In the genomic region with DNA sequence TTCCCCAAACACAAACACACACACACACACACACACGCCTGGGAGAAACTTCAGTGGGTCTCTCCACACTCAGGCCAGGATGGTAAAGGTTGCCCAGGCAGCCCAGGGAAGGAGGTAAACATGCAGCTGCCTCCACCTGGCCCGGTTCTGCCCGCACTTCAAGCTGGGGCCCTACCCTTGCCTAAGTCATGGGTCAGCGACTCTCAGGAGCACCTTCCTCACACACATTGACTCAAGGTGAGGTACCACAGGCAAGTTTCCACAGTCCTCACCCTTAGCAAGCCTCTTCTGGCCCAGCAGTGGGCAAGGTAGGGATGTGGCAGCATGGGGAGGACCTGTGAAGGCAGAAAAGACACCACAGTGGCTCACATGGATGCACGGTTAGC, we compare ENCODE assay signal across 23 cellular contexts. TPM values are rescaled to one million over a fixed set of nuclear protein-coding genes. Genes with fewer than 3 reads are reported as not detected.
"Had no signal": no experiment of that assay in that cellular context is flagged by ENCODE, and none has a peak within 500 bp of the region (broad histone marks: within the 10 kb centered on the region; RNA-seq: fewer than 3 reads in every experiment).

No MANE protein-coding gene starts in this region.

- H3K9me3 ChIP-seq: heart right ventricle, pancreas had no signal

- H3K36me3 Mint-ChIP-seq: naive thymus-derived CD4-positive, alpha-beta T cell; stimulated activated memory B cell treated with anti-CD40 and anti-IgM and Interleukin-4, amounts not matched to agents 10 μg/mL and 1 μg/mL and 100 μg/mL, for 72 hours had no signal

- H3K27ac ChIP-seq: epithelial cell of prostate, heart right ventricle, pancreas, SK-N-MC had no signal

- H3K4me1 Mint-ChIP-seq: activated B cell treated with CpG ODN at 0.5 μM for 24 hours; activated CD4-positive, alpha-beta T cell treated with anti-CD3 and anti-CD28 coated beads, Interleukin-2, amount 10 ng/mL, durations not matched to agents 24 days and 14 days; naive thymus-derived CD4-positive, alpha-beta T cell; stimulated activated memory B cell treated with anti-CD40 and anti-IgM and Interleukin-4, amounts not matched to agents 10 μg/mL and 1 μg/mL and 100 μg/mL, for 72 hours had no signal

- H3K36me3 ChIP-seq: heart right ventricle, pancreas had no signal

- H3K27me3 ChIP-seq: pancreas had no signal

- ATAC-seq: activated CD8-positive, alpha-beta T cell treated with anti-CD3 and anti-CD28 coated beads, Interleukin-2, amount 10 ng/mL, durations not matched to agents 7 days and 5 days; heart right ventricle; naive thymus-derived CD4-positive, alpha-beta T cell; pancreas; sciatic nerve; stimulated activated memory B cell treated with anti-CD40 and anti-IgM and Interleukin-4, amounts not matched to agents 10 μg/mL and 1 μg/mL and 100 μg/mL, for 72 hours had no signal

- DNase-seq: activated B cell treated with CpG ODN at 0.5 μM for 24 hours; activated CD4-positive, alpha-beta T cell treated with anti-CD3 and anti-CD28 coated beads, Interleukin-2, amount 10 ng/mL, durations not matched to agents 24 days and 14 days; activated CD8-positive, alpha-beta T cell treated with anti-CD3 and anti-CD28 coated beads, Interleukin-2, amount 10 ng/mL, durations not matched to agents 7 days and 5 days; activated naive CD4-positive, alpha-beta T cell treated with anti-CD3 and anti-CD28 coated beads, Interleukin-2, amount 50 U/mL, for 16 hours; activated T-cell treated with anti-CD3 and anti-CD28 coated beads, Interleukin-2, amount 50 U/mL, for 24 hours; cerebellar nuclear complex; effector memory CD4-positive, alpha-beta T cell; heart right ventricle; mesendoderm; naive thymus-derived CD4-positive, alpha-beta T cell; pancreas; stimulated activated CD4-positive, alpha-beta T cell treated with anti-CD3 and anti-CD28 coated beads, Interleukin-4, amount 100 ng/mL, for 24 hours had no signal

- FAIRE-seq: bronchial epithelial cell, pancreas had no signal

- H3K4me3 ChIP-seq: heart right ventricle, pancreas, smooth muscle cell had no signal

- H3K4me3 Mint-ChIP-seq: activated B cell treated with CpG ODN at 0.5 μM for 24 hours; activated CD4-positive, alpha-beta T cell treated with anti-CD3 and anti-CD28 coated beads, Interleukin-2, amount 10 ng/mL, durations not matched to agents 24 days and 14 days; activated CD8-positive, alpha-beta T cell treated with anti-CD3 and anti-CD28 coated beads, Interleukin-2, amount 10 ng/mL, durations not matched to agents 7 days and 5 days; activated T-cell treated with anti-CD3 and anti-CD28 coated beads, Interleukin-2, amount 50 U/mL, for 24 hours; dendritic cell treated with granulocyte-macrophage colony-stimulating factor and Interleukin-4, amounts not matched to agents 40 ng/mL and 50 ng/mL, for 4 days; naive thymus-derived CD4-positive, alpha-beta T cell; stimulated activated memory B cell treated with anti-CD40 and anti-IgM and Interleukin-4, amounts not matched to agents 10 μg/mL and 1 μg/mL and 100 μg/mL, for 72 hours; T-helper 2 cell treated with Interferon-gamma antibody and Interleukin-4, amounts not matched to agents 5 μg/mL and 100 μg/mL, for 36 hours had no signal

- H3K9me3 Mint-ChIP-seq: activated B cell treated with CpG ODN at 0.5 μM for 24 hours; activated CD4-positive, alpha-beta T cell treated with anti-CD3 and anti-CD28 coated beads, Interleukin-2, amount 10 ng/mL, durations not matched to agents 24 days and 14 days; activated T-cell treated with anti-CD3 and anti-CD28 coated beads, Interleukin-2, amount 50 U/mL, for 24 hours; dendritic cell treated with granulocyte-macrophage colony-stimulating factor and Interleukin-4, amounts not matched to agents 40 ng/mL and 50 ng/mL, for 4 days; stimulated activated memory B cell treated with anti-CD40 and anti-IgM and Interleukin-4, amounts not matched to agents 10 μg/mL and 1 μg/mL and 100 μg/mL, for 72 hours; T-helper 2 cell treated with Interferon-gamma antibody and Interleukin-4, amounts not matched to agents 5 μg/mL and 100 μg/mL, for 36 hours had no signal

- H3K27ac Mint-ChIP-seq: activated B cell treated with CpG ODN at 0.5 μM for 24 hours; activated CD4-positive, alpha-beta T cell treated with anti-CD3 and anti-CD28 coated beads, Interleukin-2, amount 10 ng/mL, durations not matched to agents 24 days and 14 days; activated CD8-positive, alpha-beta T cell treated with anti-CD3 and anti-CD28 coated beads, Interleukin-2, amount 10 ng/mL, durations not matched to agents 7 days and 5 days; activated T-cell treated with anti-CD3 and anti-CD28 coated beads, Interleukin-2, amount 50 U/mL, for 24 hours; dendritic cell treated with granulocyte-macrophage colony-stimulating factor and Interleukin-4, amounts not matched to agents 40 ng/mL and 50 ng/mL, for 4 days; naive thymus-derived CD4-positive, alpha-beta T cell; stimulated activated memory B cell treated with anti-CD40 and anti-IgM and Interleukin-4, amounts not matched to agents 10 μg/mL and 1 μg/mL and 100 μg/mL, for 72 hours; T-helper 2 cell treated with Interferon-gamma antibody and Interleukin-4, amounts not matched to agents 5 μg/mL and 100 μg/mL, for 36 hours had no signal

RNA-seq across cellular contexts. Expression of a gene that starts 14.1 kb away (rescaled TPM):
- total RNA-seq: activated B cell treated with CpG ODN at 0.5 μM for 24 hours had no signal
- polyA plus RNA-seq: naive thymus-derived CD4-positive, alpha-beta T cell had no signal

RNA-seq across cellular contexts. Expression of a gene that starts 32.8 kb away (rescaled TPM):
- total RNA-seq: activated B cell treated with CpG ODN at 0.5 μM for 24 hours; activated CD4-positive, alpha-beta T cell treated with anti-CD3 and anti-CD28 coated beads, Interleukin-2, amount 10 ng/mL, durations not matched to agents 24 days and 14 days; activated CD8-positive, alpha-beta T cell treated with anti-CD3 and anti-CD28 coated beads, Interleukin-2, amount 10 ng/mL, durations not matched to agents 7 days and 5 days; bronchial epithelial cell; heart right ventricle; liver; mucosa of gallbladder; naive thymus-derived CD4-positive, alpha-beta T cell; sciatic nerve had no signal
- polyA plus RNA-seq: liver; naive thymus-derived CD4-positive, alpha-beta T cell had no signal

RNA-seq across cellular contexts. Expression of a gene that starts 43.9 kb away (rescaled TPM):
- total RNA-seq: activated B cell treated with CpG ODN at 0.5 μM for 24 hours; activated CD4-positive, alpha-beta T cell treated with anti-CD3 and anti-CD28 coated beads, Interleukin-2, amount 10 ng/mL, durations not matched to agents 24 days and 14 days; activated CD8-positive, alpha-beta T cell treated with anti-CD3 and anti-CD28 coated beads, Interleukin-2, amount 10 ng/mL, durations not matched to agents 7 days and 5 days; liver; naive thymus-derived CD4-positive, alpha-beta T cell; smooth muscle cell had no signal
- polyA plus RNA-seq: liver; naive thymus-derived CD4-positive, alpha-beta T cell; smooth muscle cell had no signal

RNA-seq across cellular contexts. Expression of a gene that starts 55.0 kb away (rescaled TPM):
- total RNA-seq: activated B cell treated with CpG ODN at 0.5 μM for 24 hours; activated CD4-positive, alpha-beta T cell treated with anti-CD3 and anti-CD28 coated beads, Interleukin-2, amount 10 ng/mL, durations not matched to agents 24 days and 14 days; activated CD8-positive, alpha-beta T cell treated with anti-CD3 and anti-CD28 coated beads, Interleukin-2, amount 10 ng/mL, durations not matched to agents 7 days and 5 days; bronchial epithelial cell; heart right ventricle; liver; naive thymus-derived CD4-positive, alpha-beta T cell; smooth muscle cell; ureter had no signal
- polyA plus RNA-seq: naive thymus-derived CD4-positive, alpha-beta T cell; smooth muscle cell had no signal
